ENCODE assay signal across 9 cellular contexts in genomic region chr15:75620043-75620775, GRCh38. TPM values are rescaled to one million over a fixed set of nuclear protein-coding genes. Genes with fewer than 3 reads are reported as not detected.
DNase-seq lines count a peak whose midpoint lies in the region; TF ChIP-seq lines count a peak whose summit lies in the region.
"Had no signal": no experiment of that assay in that cellular context is flagged by ENCODE, and none has a peak within 500 bp of the region (broad histone marks: within the 10 kb centered on the region; RNA-seq: fewer than 3 reads in every experiment).

No MANE protein-coding gene starts in this region.

- H2BK12ac ChIP-seq in trophoblast cell (ENCODE audit: low read length), result no peak overlapping the region

- H3K27me3 ChIP-seq in CD4-positive, alpha-beta memory T cell (ENCODE audit: insufficient read depth, low read length), result no peaks in the 10 kb centered on the region
- H3K27me3 ChIP-seq in trophoblast cell (ENCODE audit: insufficient read depth, low read length), result no peaks in the 10 kb centered on the region
- H3K27me3 ChIP-seq: pancreas had no signal

- no peak overlapping the region for H3K4ac ChIP-seq in trophoblast cell (ENCODE audit: low read depth, low read length)

- H2BK120ac ChIP-seq in trophoblast cell (ENCODE audit: insufficient read depth, low read length, poor library complexity), result no peak overlapping the region

- TF ChIP-seq CTCF in RWPE1 (conservative IDR thresholded peaks at IDR 0.05; ENCODE audit: low read depth) (no peak), type B pancreatic cell (conservative IDR thresholded peaks at IDR 0.05) (no peak)

- POLR2A ChIA-PET in CD4-positive, alpha-beta memory T cell (lab: Charles Lee; ENCODE audit: partially characterized antibody), result interaction anchor here (0.6 to 2.7 kb wide), 6 partner anchors 13 to 253 kb away, joined by 3 to 15 read pairs (median 4); partner anchors contain the start of gene IMP3
- POLR2A ChIA-PET in RWPE1 (lab: Yijun Ruan, JAX; ENCODE audit: low non-redundant PET), result interaction anchor here (0.9 kb wide), 1 partner anchor 19 kb away, joined by 3 read pairs; the partner anchor contains the start of gene IMP3

- DNase-seq in CD4-positive, alpha-beta memory T cell, result no peak
- DNase-seq in RWPE1 (ENCODE audit: low spot score) (no peak), epithelial cell of prostate (ENCODE audit: low read depth, low spot score) (no peak), posterior vena cava (ENCODE audit: low spot score) (peak; percentile 81), type B pancreatic cell (ENCODE audit: extremely low spot score, unreplicated experiment) (no peak), NCI-H510A treated with DMSO at 0.1 percent for 48 hours (lab: John Stamatoyannopoulos, UW) (no peak), trophoblast cell (no peak), SK-N-DZ (ENCODE audit: low spot score) (no peak)

- intact Hi-C loops in CD4-positive, alpha-beta memory T cell (cut with micrococcal nuclease), result no loop called here
- intact Hi-C loops in posterior vena cava (cut with DNase I), result loop anchor here in 1 of 2 donors (10.0 kb wide), 1 partner anchor 55 kb away; no protein-coding TSS in a partner anchor

- peaks cover 21 to 33% (median 27%) of the 10 kb centered on the region in 4 donors for H3K4me1 Mint-ChIP-seq in CD4-positive, alpha-beta memory T cell
- no peaks in the 10 kb centered on the region for H3K4me1 Mint-ChIP-seq in type B pancreatic cell (ENCODE audit: unreplicated experiment)

- peaks cover 22% of the 10 kb centered on the region for H3K4me1 ChIP-seq in CD4-positive, alpha-beta memory T cell (ENCODE audit: insufficient read depth, low read length)
- no peaks in the 10 kb centered on the region for H3K4me1 ChIP-seq in trophoblast cell (ENCODE audit: control insufficient read depth in 1 of 2, insufficient read depth in 2 of 2, low read length in 2 of 2)
- H3K4me1 ChIP-seq: pancreas had no signal

- H3K79me1 ChIP-seq in trophoblast cell (ENCODE audit: low read length), result peaks cover 1% of the 10 kb centered on the region

- H3K27me3 Mint-ChIP-seq in CD4-positive, alpha-beta memory T cell, result no peaks in the 10 kb centered on the region
- no peaks in the 10 kb centered on the region for H3K27me3 Mint-ChIP-seq in type B pancreatic cell

- peak overlapping the region; percentile 30 to 80 (median 68) for H3K27ac Mint-ChIP-seq in CD4-positive, alpha-beta memory T cell
- H3K27ac Mint-ChIP-seq in type B pancreatic cell, result no peak overlapping the region

- no peak overlapping the region for H4K8ac ChIP-seq in trophoblast cell (ENCODE audit: low read depth, low read length)

- no peak overlapping the region for H4K91ac ChIP-seq in trophoblast cell (ENCODE audit: low read depth, low read length)

- no peak overlapping the region for H4K12ac ChIP-seq in trophoblast cell (ENCODE audit: low read depth, low read length)

- peaks cover 20% of the 10 kb centered on the region for H3K36me3 ChIP-seq in CD4-positive, alpha-beta memory T cell (ENCODE audit: insufficient read depth, low read length)
- peaks cover 11 to 18% of the 10 kb centered on the region in 2 experiments for H3K36me3 ChIP-seq in trophoblast cell (ENCODE audit: control insufficient read depth in 1 of 2, insufficient read depth in 2 of 2, low read length in 2 of 2)

- H3K23ac ChIP-seq in trophoblast cell (ENCODE audit: low read length), result no peak overlapping the region

- no peak overlapping the region for H2BK5ac ChIP-seq in trophoblast cell (ENCODE audit: low read depth, low read length, poor library complexity)

- CTCF ChIA-PET in CD4-positive, alpha-beta memory T cell (lab: Charles Lee; ENCODE audit: partially characterized antibody), result interaction anchor here (0.8 to 1.5 kb wide), 3 partner anchors 22 to 252 kb away, joined by 3 to 7 read pairs (median 3); no protein-coding TSS in a partner anchor
- CTCF ChIA-PET in RWPE1 (lab: Yijun Ruan, JAX), result interaction anchor here (0.9 kb wide), 1 partner anchor 64 kb away, joined by 3 read pairs; no protein-coding TSS in a partner anchor

- no peak overlapping the region for H3K14ac ChIP-seq in trophoblast cell (ENCODE audit: low read length)

- no peak overlapping the region for H2AK5ac ChIP-seq in trophoblast cell (ENCODE audit: low read length)

- WGBS in trophoblast cell (ENCODE audit: extremely low coverage, insufficient coverage, insufficient read length), result no CpG with 5 or more reads among the region's 5 CpGs

- peak overlapping the region in 3 of 8 donors; percentile 63 to 80 (median 71) for H3K4me3 Mint-ChIP-seq in CD4-positive, alpha-beta memory T cell
- no peak overlapping the region for H3K4me3 Mint-ChIP-seq in type B pancreatic cell

- no peak overlapping the region for H3K4me3 ChIP-seq in CD4-positive, alpha-beta memory T cell (ENCODE audit: low read length in 2 of 2)
- H3K4me3 ChIP-seq in trophoblast cell (ENCODE audit: low read depth, low read length), result no peak overlapping the region
- H3K4me3 ChIP-seq: pancreas had no signal

- H3K36me3 Mint-ChIP-seq in CD4-positive, alpha-beta memory T cell, result peaks cover 16 to 43% of the 10 kb centered on the region in 2 donors
- peaks cover 17% of the 10 kb centered on the region for H3K36me3 Mint-ChIP-seq in type B pancreatic cell

- H3K79me2 ChIP-seq in trophoblast cell (ENCODE audit: control insufficient read depth, insufficient read depth, low read length, poor library complexity), result peaks cover under 1% of the 10 kb centered on the region

- H2AFZ ChIP-seq in trophoblast cell (ENCODE audit: insufficient read depth, low read length, poor library complexity), result no peak overlapping the region

- H3K9me3 ChIP-seq in CD4-positive, alpha-beta memory T cell (ENCODE audit: control insufficient read depth in 1 of 2, low read length in 2 of 2), result no peaks in the 10 kb centered on the region
- H3K9me3 ChIP-seq in trophoblast cell (ENCODE audit: insufficient read depth, low read depth, low read length), result no peaks in the 10 kb centered on the region
- H3K9me3 ChIP-seq: pancreas had no signal

- no peak overlapping the region for H3K18ac ChIP-seq in trophoblast cell (ENCODE audit: low read length)

- H3K9me3 Mint-ChIP-seq in CD4-positive, alpha-beta memory T cell, result no peaks in the 10 kb centered on the region
- H3K9me3 Mint-ChIP-seq in type B pancreatic cell, result no peaks in the 10 kb centered on the region

- no peak overlapping the region for H3K4me2 ChIP-seq in trophoblast cell (ENCODE audit: low read length)

- no peak overlapping the region for H3K27ac ChIP-seq in CD4-positive, alpha-beta memory T cell (ENCODE audit: low read depth, low read length)
- peak overlapping the region; percentile 79 for H3K27ac ChIP-seq in RWPE1
- peak overlapping the region; percentile 69 for H3K27ac ChIP-seq in epithelial cell of prostate
- H3K27ac ChIP-seq in trophoblast cell (ENCODE audit: low read depth, low read length), result no peak overlapping the region

- no peak overlapping the region for H3K9ac ChIP-seq in trophoblast cell (ENCODE audit: low read length)

RNA-seq across cellular contexts. Expression of gene SNUPN, which starts 5.3 kb away (rescaled TPM):
- 10 to 100 TPM; 21.0 to 23.5 TPM for total RNA-seq in CD4-positive, alpha-beta memory T cell
- polyA plus RNA-seq in CD4-positive, alpha-beta memory T cell, result 10 to 100 TPM; 25.2 to 35.2 TPM
- total RNA-seq in posterior vena cava (10 to 100 TPM; 17.2 to 22.5 TPM), type B pancreatic cell (ENCODE audit: low replicate concordance) (17.0 and 23.2 TPM in 2 replicates)
- polyA plus RNA-seq in trophoblast cell (2013), result 10.5 and 10.6 TPM in 2 replicates
- polyA plus RNA-seq in SK-N-DZ (2014; cell fraction: cytosol; rRNA removed), result 24.8 and 29.2 TPM in 2 replicates
- polyA plus RNA-seq in SK-N-DZ (2014; cell fraction: nucleus; rRNA removed), result 13.8 and 15.6 TPM in 2 replicates

RNA-seq across cellular contexts. Expression of gene IMP3, which starts 19.8 kb away (rescaled TPM):
- 10 to 100 TPM; 85.5 to 96.9 TPM for total RNA-seq in CD4-positive, alpha-beta memory T cell
- polyA plus RNA-seq in CD4-positive, alpha-beta memory T cell, result 100 to 1,000 TPM; 191 to 211 TPM
- total RNA-seq in posterior vena cava (10 to 100 TPM; 29.0 to 34.1 TPM), type B pancreatic cell (ENCODE audit: low replicate concordance) (68.4 and 75.2 TPM in 2 replicates)
- 41.5 and 44.6 TPM in 2 replicates for polyA plus RNA-seq in trophoblast cell (2013)
- polyA plus RNA-seq in SK-N-DZ (2014; cell fraction: cytosol; rRNA removed), result 206 and 226 TPM in 2 replicates
- polyA plus RNA-seq in SK-N-DZ (2014; cell fraction: nucleus; rRNA removed), result 135 and 163 TPM in 2 replicates

RNA-seq across cellular contexts. Expression of gene SNX33, which starts 27.5 kb away (rescaled TPM):
- 1 to 10 TPM; 3.5 to 3.8 TPM for total RNA-seq in CD4-positive, alpha-beta memory T cell
- polyA plus RNA-seq in CD4-positive, alpha-beta memory T cell, result 1 to 10 TPM in 1 of 2 donors, under 1 TPM in 1; 0.33 to 1.6 TPM
- total RNA-seq in posterior vena cava (10 to 100 TPM; 23.8 to 30.9 TPM), type B pancreatic cell (ENCODE audit: low replicate concordance) (24.9 and 34.3 TPM in 2 replicates)
- 11.9 and 12.6 TPM in 2 replicates for polyA plus RNA-seq in trophoblast cell (2013)
- 3.5 and 4.2 TPM in 2 replicates for polyA plus RNA-seq in SK-N-DZ (2014; cell fraction: cytosol; rRNA removed)
- 7.1 and 10.5 TPM in 2 replicates for polyA plus RNA-seq in SK-N-DZ (2014; cell fraction: nucleus; rRNA removed)

RNA-seq across cellular contexts. Expression of gene PTPN9, which starts 41.1 kb away (rescaled TPM):
- total RNA-seq in CD4-positive, alpha-beta memory T cell, result 10 to 100 TPM; 15.9 to 16.6 TPM
- 10 to 100 TPM; 26.5 to 31.7 TPM for polyA plus RNA-seq in CD4-positive, alpha-beta memory T cell
- 10 to 100 TPM; 21.7 to 23.5 TPM for total RNA-seq in posterior vena cava
- total RNA-seq in type B pancreatic cell (ENCODE audit: low replicate concordance), result 26.2 and 31.3 TPM in 2 replicates
- 14.6 and 15.5 TPM in 2 replicates for polyA plus RNA-seq in trophoblast cell (2013)
- 14.2 TPM in 2 replicates for polyA plus RNA-seq in SK-N-DZ (2014; cell fraction: cytosol; rRNA removed)
- 6.8 and 7.6 TPM in 2 replicates for polyA plus RNA-seq in SK-N-DZ (2014; cell fraction: nucleus; rRNA removed)

Comparison
In these comparisons a context has a peak if more than half of its experiments do, and no peak if none do; other contexts are left out.
1. H3K27ac ChIP-seq: peak in RWPE1 (single experiment) and epithelial cell of prostate (single experiment); none in CD4-positive, alpha-beta memory T cell (single experiment) and trophoblast cell (single experiment).